Comparison of ENCODE assay signal across 15 cellular contexts in the genomic region with DNA sequence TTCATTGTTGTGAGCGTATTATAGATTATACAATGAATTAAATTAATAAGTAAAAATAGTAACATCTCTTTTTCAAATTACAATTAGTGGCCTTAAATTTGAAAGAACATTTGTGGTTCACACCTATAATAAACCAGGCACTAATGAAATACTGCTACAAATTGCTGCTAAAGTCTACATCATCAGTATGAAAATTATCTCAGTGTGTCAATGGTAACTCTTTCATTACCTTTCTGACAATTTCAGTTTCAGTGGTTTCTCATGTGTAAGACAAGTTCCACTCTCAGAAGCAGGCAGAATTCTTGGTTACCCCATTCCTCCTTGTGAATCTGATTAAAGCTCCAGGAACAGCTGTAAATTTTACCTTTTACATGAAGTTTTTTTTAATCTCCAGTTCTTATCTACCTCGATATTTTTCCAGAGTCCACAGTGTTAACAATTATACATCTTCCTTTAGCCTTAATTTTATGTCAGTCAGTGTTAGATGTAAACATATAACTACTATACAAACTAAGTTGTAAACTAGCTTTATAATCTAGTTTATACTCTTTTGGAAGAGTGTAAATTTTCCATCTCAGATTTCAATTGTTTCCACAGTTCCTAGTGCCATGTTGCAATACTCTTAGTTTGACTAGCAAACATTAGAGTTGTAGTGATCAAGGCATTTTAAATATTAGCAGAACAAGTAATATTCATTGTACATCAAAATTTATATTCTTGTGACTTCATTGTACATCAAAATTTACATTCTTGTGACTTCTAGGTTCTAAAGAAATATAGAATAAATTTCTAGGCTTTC.
"Had no signal": no experiment of that assay in that cellular context is flagged by ENCODE, and none has a peak within 500 bp of the region (broad histone marks: within the 10 kb centered on the region; RNA-seq: fewer than 3 reads in every experiment).

No MANE protein-coding gene starts in this region.

- DNase-seq: activated CD4-positive, alpha-beta T cell treated with anti-CD3 and anti-CD28 coated beads, Interleukin-2, amount 50 U/mL, for 4 hours; activated gamma-delta T cell treated with Interleukin-2 at 50 U/mL for 16 hours; adrenal gland; cortex of kidney; heart right ventricle; left lung; posterior cingulate gyrus; spleen; stimulated activated CD4-positive, alpha-beta T cell treated with anti-CD3 and anti-CD28 coated beads, Interleukin-4, amount 100 ng/mL, for 4 hours; testis; upper lobe of left lung had no signal

- ATAC-seq: activated naive CD4-positive, alpha-beta T cell treated with anti-CD3 and anti-CD28 coated beads, Interleukin-2, amount 50 U/mL, for 72 hours; esophagus mucosa; heart right ventricle; left lung; stimulated activated memory B cell treated with anti-CD40 and anti-IgM and Interleukin-4, amounts not matched to agents 10 μg/mL and 1 μg/mL and 100 μg/mL, for 72 hours had no signal

- H3K4me3 ChIP-seq: adrenal gland, breast epithelium, heart right ventricle, left lung, spleen, testis, upper lobe of left lung had no signal

- H3K36me3 ChIP-seq: adrenal gland, breast epithelium, heart right ventricle, left lung, spleen, upper lobe of left lung had no signal

- H3K4me1 ChIP-seq: adrenal gland, breast epithelium, heart right ventricle, left lung, spleen, testis, upper lobe of left lung had no signal

- H3K27me3 ChIP-seq: adrenal gland, breast epithelium, heart right ventricle, left lung, spleen, testis, upper lobe of left lung had no signal

- H3K27ac ChIP-seq: adrenal gland, breast epithelium, heart right ventricle, left lung, spleen, testis, upper lobe of left lung had no signal
